1 cellular context compared by ENCODE assay signal in the genomic region with DNA sequence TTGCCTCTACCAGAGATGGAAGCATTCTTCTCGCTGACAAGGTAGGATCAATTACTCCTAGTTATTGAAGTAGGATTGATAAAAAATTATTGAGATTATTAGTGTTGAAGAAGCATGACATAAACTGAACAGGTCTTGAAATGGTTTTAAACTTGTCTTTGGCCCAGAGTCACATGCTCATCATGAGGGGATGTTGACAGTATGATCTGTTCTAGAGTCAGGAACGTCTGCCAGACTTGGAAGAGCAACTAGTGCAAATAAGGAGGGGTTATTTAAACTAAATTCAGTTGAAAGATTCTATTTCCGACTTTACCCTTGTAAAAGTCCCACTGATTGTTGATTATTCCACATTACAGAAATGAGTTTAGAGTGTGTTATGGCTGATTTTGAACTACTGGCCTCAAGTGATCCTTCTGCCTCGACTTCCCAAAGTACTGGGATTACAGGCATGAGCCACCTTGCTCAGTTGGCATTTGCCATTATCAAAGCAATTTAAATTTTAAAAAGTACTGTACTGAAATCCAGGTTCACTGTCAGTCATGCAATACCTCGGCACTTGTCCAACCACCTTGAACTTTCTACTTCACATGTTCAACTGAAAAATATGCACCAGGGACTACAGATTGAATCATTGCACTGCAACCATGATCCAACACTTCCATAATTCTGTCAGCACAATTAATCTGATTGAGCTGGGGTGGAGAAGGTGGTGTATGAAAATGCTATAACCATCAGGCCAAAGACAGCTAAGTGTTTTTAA.
TF ChIP-seq lines count a peak whose summit lies in the region.

No MANE protein-coding gene starts in this region.

TF ChIP-seq in HCT116, 20 proteins besides CTCF, POLR2A, EP300 and RAD21 (continued from another document):
- TF ChIP-seq SRF (IDR thresholded peaks at IDR 0.05; ENCODE audit: low read depth) (no peak), ELF1 (IDR thresholded peaks at IDR 0.05; ENCODE audit: borderline replicate concordance, low read depth) (no peak), JUND (IDR thresholded peaks at IDR 0.05) (no peak), FOSL1 (IDR thresholded peaks at IDR 0.05; ENCODE audit: low read depth) (no peak), EZH2phosphoT487 (IDR thresholded peaks at IDR 0.05; ENCODE audit: borderline replicate concordance) (no peak), ZFX (IDR thresholded peaks at IDR 0.05) (no peak), SP1 (IDR thresholded peaks at IDR 0.05; ENCODE audit: low read depth) (no peak), YY1 (IDR thresholded peaks at IDR 0.05; ENCODE audit: extremely low read depth, insufficient replicate concordance, low read depth, low read length) (no peak), EZH2 (IDR thresholded peaks at IDR 0.05) (no peak), CEBPB (IDR thresholded peaks at IDR 0.05; ENCODE audit: low read depth) (no peak)
- TF ChIP-seq, protein P1, sequence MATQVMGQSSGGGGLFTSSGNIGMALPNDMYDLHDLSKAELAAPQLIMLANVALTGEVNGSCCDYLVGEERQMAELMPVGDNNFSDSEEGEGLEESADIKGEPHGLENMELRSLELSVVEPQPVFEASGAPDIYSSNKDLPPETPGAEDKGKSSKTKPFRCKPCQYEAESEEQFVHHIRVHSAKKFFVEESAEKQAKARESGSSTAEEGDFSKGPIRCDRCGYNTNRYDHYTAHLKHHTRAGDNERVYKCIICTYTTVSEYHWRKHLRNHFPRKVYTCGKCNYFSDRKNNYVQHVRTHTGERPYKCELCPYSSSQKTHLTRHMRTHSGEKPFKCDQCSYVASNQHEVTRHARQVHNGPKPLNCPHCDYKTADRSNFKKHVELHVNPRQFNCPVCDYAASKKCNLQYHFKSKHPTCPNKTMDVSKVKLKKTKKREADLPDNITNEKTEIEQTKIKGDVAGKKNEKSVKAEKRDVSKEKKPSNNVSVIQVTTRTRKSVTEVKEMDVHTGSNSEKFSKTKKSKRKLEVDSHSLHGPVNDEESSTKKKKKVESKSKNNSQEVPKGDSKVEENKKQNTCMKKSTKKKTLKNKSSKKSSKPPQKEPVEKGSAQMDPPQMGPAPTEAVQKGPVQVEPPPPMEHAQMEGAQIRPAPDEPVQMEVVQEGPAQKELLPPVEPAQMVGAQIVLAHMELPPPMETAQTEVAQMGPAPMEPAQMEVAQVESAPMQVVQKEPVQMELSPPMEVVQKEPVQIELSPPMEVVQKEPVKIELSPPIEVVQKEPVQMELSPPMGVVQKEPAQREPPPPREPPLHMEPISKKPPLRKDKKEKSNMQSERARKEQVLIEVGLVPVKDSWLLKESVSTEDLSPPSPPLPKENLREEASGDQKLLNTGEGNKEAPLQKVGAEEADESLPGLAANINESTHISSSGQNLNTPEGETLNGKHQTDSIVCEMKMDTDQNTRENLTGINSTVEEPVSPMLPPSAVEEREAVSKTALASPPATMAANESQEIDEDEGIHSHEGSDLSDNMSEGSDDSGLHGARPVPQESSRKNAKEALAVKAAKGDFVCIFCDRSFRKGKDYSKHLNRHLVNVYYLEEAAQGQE (IDR thresholded peaks at IDR 0.05; ENCODE audit: low read depth): no peak
- TF ChIP-seq, protein P2, sequence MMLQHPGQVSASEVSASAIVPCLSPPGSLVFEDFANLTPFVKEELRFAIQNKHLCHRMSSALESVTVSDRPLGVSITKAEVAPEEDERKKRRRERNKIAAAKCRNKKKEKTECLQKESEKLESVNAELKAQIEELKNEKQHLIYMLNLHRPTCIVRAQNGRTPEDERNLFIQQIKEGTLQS (IDR thresholded peaks at IDR 0.05): no peak
